Comparison of ENCODE assay signal across 20 cellular contexts in genomic region chrX:50779694-50780093, GRCh38. TPM values are rescaled to one million over a fixed set of nuclear protein-coding genes. Genes with fewer than 3 reads are reported as not detected.
DNase-seq lines count a peak whose midpoint lies in the region.
"Had no signal": no experiment of that assay in that cellular context is flagged by ENCODE, and none has a peak within 500 bp of the region (broad histone marks: within the 10 kb centered on the region; RNA-seq: fewer than 3 reads in every experiment).

No MANE protein-coding gene starts in this region.

- H3K4me2 ChIP-seq in mesendoderm (ENCODE audit: low read length): no peak overlapping the region

- H3K27me3 ChIP-seq in mesendoderm (ENCODE audit: insufficient read depth, low read length, poor library complexity): no peaks in the 10 kb centered on the region
- H3K27me3 ChIP-seq: ovary had no signal

- H3K27ac ChIP-seq in mesendoderm (ENCODE audit: low read depth, low read length): no peak overlapping the region
- H3K27ac ChIP-seq: ovary had no signal

- no peak overlapping the region for H3K9ac ChIP-seq in mesendoderm (ENCODE audit: low read length)

- no peak overlapping the region for H3K18ac ChIP-seq in mesendoderm (ENCODE audit: low read length)

- no peaks in the 10 kb centered on the region for H3K36me3 Mint-ChIP-seq in activated CD4-positive, alpha-beta memory T cell treated with anti-CD3 and anti-CD28 coated beads, Interleukin-2, amount 10 ng/mL, durations not matched to agents 7 days and 5 days (ENCODE audit: low read depth)
- H3K36me3 Mint-ChIP-seq: activated naive CD4-positive, alpha-beta T cell treated with anti-CD3 and anti-CD28 coated beads, Interleukin-2, amount 50 U/mL, for 24 hours; CD4-positive, CD25-positive, alpha-beta regulatory T cell; natural killer cell treated with Interleukin-12 subunit alpha and Interleukin-12 subunit beta and Interleukin-15 and Interleukin-18, amount 100 ng/mL, for 72 hours had no signal

- no peak overlapping the region for H3K56ac ChIP-seq in mesendoderm (ENCODE audit: low read length)

- H3K27me3 Mint-ChIP-seq in activated CD4-positive, alpha-beta memory T cell treated with anti-CD3 and anti-CD28 coated beads, Interleukin-2, amount 10 ng/mL, durations not matched to agents 7 days and 5 days: no peaks in the 10 kb centered on the region
- H3K27me3 Mint-ChIP-seq: dendritic cell treated with granulocyte-macrophage colony-stimulating factor and Interleukin-4, amounts not matched to agents 40 ng/mL and 50 ng/mL, for 4 days; stimulated activated naive CD8-positive, alpha-beta T cell treated with anti-CD3 and anti-CD28 coated beads, Interleukin-15, Interleukin-2, amounts not matched to agents 100 ng/mL and 50 ng/mL, for 24 hours had no signal

- no peaks in the 10 kb centered on the region for H3K79me2 ChIP-seq in mesendoderm (ENCODE audit: control insufficient read depth, insufficient read depth, low read length)

- H3K4me3 Mint-ChIP-seq in activated CD4-positive, alpha-beta memory T cell treated with anti-CD3 and anti-CD28 coated beads, Interleukin-2, amount 10 ng/mL, durations not matched to agents 7 days and 5 days: no peak overlapping the region
- H3K4me3 Mint-ChIP-seq: activated naive CD4-positive, alpha-beta T cell treated with anti-CD3 and anti-CD28 coated beads, Interleukin-2, amount 50 U/mL, for 24 hours; activated T-helper 1 cell treated with anti-CD3 and anti-CD28 coated beads, Interleukin-12 subunit alpha, Interleukin-12 subunit beta, Interleukin-2, Interleukin-4 antibody, amounts not matched to agents 30 ng/mL and 10 ng/mL and 1 ng/mL, durations not matched to agents 14 hours and 24 hours and 36 hours; CD4-positive, CD25-positive, alpha-beta regulatory T cell; dendritic cell treated with granulocyte-macrophage colony-stimulating factor and Interleukin-4, amounts not matched to agents 40 ng/mL and 50 ng/mL, for 4 days; natural killer cell treated with Interleukin-12 subunit alpha and Interleukin-12 subunit beta and Interleukin-15 and Interleukin-18, amount 100 ng/mL, for 72 hours; stimulated activated naive CD8-positive, alpha-beta T cell treated with anti-CD3 and anti-CD28 coated beads, Interleukin-15, Interleukin-2, amounts not matched to agents 100 ng/mL and 50 ng/mL, for 24 hours had no signal

- no peaks in the 10 kb centered on the region for H3K4me1 ChIP-seq in mesendoderm (ENCODE audit: control insufficient read depth, low read depth, low read length)

- no CpG with 5 or more reads among the region's 2 CpGs for WGBS in mesendoderm (ENCODE audit: extremely low coverage, insufficient coverage, low lambda C conversion rate)

- no peak overlapping the region for H3K4me3 ChIP-seq in mesendoderm (ENCODE audit: low read length)
- H3K4me3 ChIP-seq: ovary had no signal

- no peaks in the 10 kb centered on the region for H3K79me1 ChIP-seq in mesendoderm (ENCODE audit: low read length)

- H4K5ac ChIP-seq in mesendoderm (ENCODE audit: low read length): no peak overlapping the region

- H3K4me1 Mint-ChIP-seq in activated CD4-positive, alpha-beta memory T cell treated with anti-CD3 and anti-CD28 coated beads, Interleukin-2, amount 10 ng/mL, durations not matched to agents 7 days and 5 days: no peaks in the 10 kb centered on the region
- H3K4me1 Mint-ChIP-seq: activated naive CD4-positive, alpha-beta T cell treated with anti-CD3 and anti-CD28 coated beads, Interleukin-2, amount 50 U/mL, for 24 hours; CD4-positive, CD25-positive, alpha-beta regulatory T cell had no signal

- no peak overlapping the region for H3K4ac ChIP-seq in mesendoderm (ENCODE audit: low read depth, low read length)

- in situ Hi-C loops in G401 (cut with HindIII; ENCODE audit: low sequenced_read_pairs): no loop called here

- POLR2A ChIA-PET in activated CD4-positive, alpha-beta memory T cell treated with anti-CD3 and anti-CD28 coated beads, Interleukin-2, amount 10 ng/mL, durations not matched to agents 7 days and 5 days (lab: Charles Lee): no interaction called here

- CTCF ChIA-PET in activated CD4-positive, alpha-beta memory T cell treated with anti-CD3 and anti-CD28 coated beads, Interleukin-2, amount 10 ng/mL, durations not matched to agents 7 days and 5 days (lab: Charles Lee): no interaction called here

- H3K23ac ChIP-seq in mesendoderm (ENCODE audit: low read length): no peak overlapping the region

- no peak overlapping the region for H2BK120ac ChIP-seq in mesendoderm (ENCODE audit: low read depth, low read length)

- no peak overlapping the region for H2BK5ac ChIP-seq in mesendoderm (ENCODE audit: low read length)

- H3K9me3 Mint-ChIP-seq in activated CD4-positive, alpha-beta memory T cell treated with anti-CD3 and anti-CD28 coated beads, Interleukin-2, amount 10 ng/mL, durations not matched to agents 7 days and 5 days: no peaks in the 10 kb centered on the region
- H3K9me3 Mint-ChIP-seq: activated naive CD4-positive, alpha-beta T cell treated with anti-CD3 and anti-CD28 coated beads, Interleukin-2, amount 50 U/mL, for 24 hours; activated T-helper 1 cell treated with anti-CD3 and anti-CD28 coated beads, Interleukin-12 subunit alpha, Interleukin-12 subunit beta, Interleukin-2, Interleukin-4 antibody, amounts not matched to agents 30 ng/mL and 10 ng/mL and 1 ng/mL, durations not matched to agents 14 hours and 24 hours and 36 hours; dendritic cell treated with granulocyte-macrophage colony-stimulating factor and Interleukin-4, amounts not matched to agents 40 ng/mL and 50 ng/mL, for 4 days; natural killer cell treated with Interleukin-12 subunit alpha and Interleukin-12 subunit beta and Interleukin-15 and Interleukin-18, amount 100 ng/mL, for 72 hours; stimulated activated naive CD8-positive, alpha-beta T cell treated with anti-CD3 and anti-CD28 coated beads, Interleukin-15, Interleukin-2, amounts not matched to agents 100 ng/mL and 50 ng/mL, for 24 hours had no signal

- no peak overlapping the region for H3K27ac Mint-ChIP-seq in activated CD4-positive, alpha-beta memory T cell treated with anti-CD3 and anti-CD28 coated beads, Interleukin-2, amount 10 ng/mL, durations not matched to agents 7 days and 5 days
- H3K27ac Mint-ChIP-seq: activated naive CD4-positive, alpha-beta T cell treated with anti-CD3 and anti-CD28 coated beads, Interleukin-2, amount 50 U/mL, for 24 hours; activated T-helper 1 cell treated with anti-CD3 and anti-CD28 coated beads, Interleukin-12 subunit alpha, Interleukin-12 subunit beta, Interleukin-2, Interleukin-4 antibody, amounts not matched to agents 30 ng/mL and 10 ng/mL and 1 ng/mL, durations not matched to agents 14 hours and 24 hours and 36 hours; CD4-positive, CD25-positive, alpha-beta regulatory T cell; dendritic cell treated with granulocyte-macrophage colony-stimulating factor and Interleukin-4, amounts not matched to agents 40 ng/mL and 50 ng/mL, for 4 days; natural killer cell treated with Interleukin-12 subunit alpha and Interleukin-12 subunit beta and Interleukin-15 and Interleukin-18, amount 100 ng/mL, for 72 hours; stimulated activated naive CD8-positive, alpha-beta T cell treated with anti-CD3 and anti-CD28 coated beads, Interleukin-15, Interleukin-2, amounts not matched to agents 100 ng/mL and 50 ng/mL, for 24 hours had no signal

- H4K8ac ChIP-seq in mesendoderm (ENCODE audit: low read depth, low read length): no peak overlapping the region

- no peak overlapping the region for H2AK5ac ChIP-seq in mesendoderm (ENCODE audit: low read length)

- DNase-seq in COLO829 (ENCODE audit: low spot score) (peak; percentile 67), NCI-H1048 (lab: John Stamatoyannopoulos, UW) (peak; percentile 1), dermis microvascular lymphatic vessel endothelial cell (ENCODE audit: low read depth in 2 of 2) (peak; percentile 21 to 40), mesendoderm (peak; percentile 86), NCI-H1105 (lab: John Stamatoyannopoulos, UW) (no peak), G401 (ENCODE audit: low spot score) (no peak)
- no peak for DNase-seq in activated CD4-positive, alpha-beta memory T cell treated with anti-CD3 and anti-CD28 coated beads, Interleukin-2, amount 10 ng/mL, durations not matched to agents 7 days and 5 days
- DNase-seq: activated CD4-positive, alpha-beta T cell treated with anti-CD3 and anti-CD28 coated beads, Interleukin-2, amount 50 U/mL, for 1 hour; CD4-positive, CD25-positive, alpha-beta regulatory T cell; NCI-H1092; NCI-H187 treated with DMSO at 0.1 percent for 48 hours; NCI-H748 treated with DMSO at 0.1 percent for 48 hours; ovary; stimulated activated CD4-positive, alpha-beta T cell treated with anti-CD3 and anti-CD28 coated beads, Interleukin-15, amount 100 ng/mL, for 24 hours; T1000 had no signal

- no peak overlapping the region for H2BK15ac ChIP-seq in mesendoderm (replicated peaks; ENCODE audit: low read depth)

- H3K36me3 ChIP-seq in mesendoderm (ENCODE audit: control insufficient read depth, insufficient read depth, low read length): no peaks in the 10 kb centered on the region
- H3K36me3 ChIP-seq: ovary had no signal

RNA-seq across cellular contexts. Expression of gene SHROOM4, which starts 34.3 kb away (rescaled TPM):
- 20.3 and 20.7 TPM in 2 replicates for total RNA-seq in dermis microvascular lymphatic vessel endothelial cell
- polyA plus RNA-seq in mesendoderm (2013, experiment 1 of 2): 1.3 TPM
- polyA plus RNA-seq in mesendoderm (2013, experiment 2 of 2): 1.4 TPM
- not detected for total RNA-seq in activated CD4-positive, alpha-beta memory T cell treated with anti-CD3 and anti-CD28 coated beads, Interleukin-2, amount 10 ng/mL, durations not matched to agents 7 days and 5 days
- 0.10 and 0.12 TPM in 2 replicates for total RNA-seq in G401 (2014; rRNA removed; shearing (Covaris generic))
- total RNA-seq: activated T-helper 1 cell treated with anti-CD3 and anti-CD28 coated beads, Interleukin-12 subunit alpha, Interleukin-12 subunit beta, Interleukin-2, Interleukin-4 antibody, amounts not matched to agents 30 ng/mL and 10 ng/mL and 1 ng/mL, durations not matched to agents 14 hours and 24 hours and 36 hours; natural killer cell treated with Interleukin-12 subunit alpha and Interleukin-12 subunit beta and Interleukin-15 and Interleukin-18, amount 100 ng/mL, for 72 hours had no signal
- polyA plus RNA-seq: CD4-positive, CD25-positive, alpha-beta regulatory T cell had no signal

Comparison
In these comparisons a context has a peak if more than half of its experiments do, and no peak if none do; other contexts are left out.
1. DNase-seq: peak in COLO829 (single experiment), NCI-H1048 (single experiment), dermis microvascular lymphatic vessel endothelial cell (2 of 2) and mesendoderm (single experiment); none in NCI-H1105 (single experiment), activated CD4-positive, alpha-beta memory T cell treated with anti-CD3 and anti-CD28 coated beads, Interleukin-2, amount 10 ng/mL, durations not matched to agents 7 days and 5 days (single experiment) and G401 (single experiment).
2. RNA of gene SHROOM4, which starts 34.3 kb away (total RNA-seq): 20.3 to 20.7 TPM in dermis microvascular lymphatic vessel endothelial cell; 0.10 to 0.12 TPM in G401 and not detected in activated CD4-positive, alpha-beta memory T cell treated with anti-CD3 and anti-CD28 coated beads, Interleukin-2, amount 10 ng/mL, durations not matched to agents 7 days and 5 days; every median in the first group is over 10 times any median in the second.